Comparison of ENCODE assay signal across 33 cellular contexts in the genomic region with DNA sequence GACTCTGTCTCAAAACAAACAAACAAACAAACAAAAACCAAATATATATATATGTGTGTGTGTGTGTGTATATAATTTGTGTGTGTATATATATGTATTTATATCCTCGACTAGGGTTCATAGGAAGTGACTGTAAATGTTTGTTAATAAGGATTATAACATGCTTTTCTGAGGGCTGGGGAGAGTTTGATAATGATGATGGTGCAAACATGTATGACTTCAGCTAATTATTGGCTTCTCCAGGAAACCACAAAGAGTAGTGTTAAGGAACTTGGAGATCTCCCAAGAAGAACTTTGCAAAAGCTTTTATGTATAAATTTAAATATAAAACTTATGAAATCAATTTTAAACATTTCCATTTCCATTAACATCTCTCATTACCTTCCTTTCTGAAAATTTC. TPM values are rescaled to one million over a fixed set of nuclear protein-coding genes. Genes with fewer than 3 reads are reported as not detected.
"Had no signal": no experiment of that assay in that cellular context is flagged by ENCODE, and none has a peak within 500 bp of the region (broad histone marks: within the 10 kb centered on the region; RNA-seq: fewer than 3 reads in every experiment).

No MANE protein-coding gene starts in this region.

- ATAC-seq: activated CD4-positive, alpha-beta T cell treated with anti-CD3 and anti-CD28 coated beads for 36 hours; activated CD8-positive, alpha-beta memory T cell treated with anti-CD3 and anti-CD28 coated beads, Interleukin-2, amount 10 ng/mL, durations not matched to agents 7 days and 5 days; activated CD8-positive, alpha-beta T cell treated with anti-CD3 and anti-CD28 coated beads, Interleukin-2, amount 10 ng/mL, durations not matched to agents 7 days and 5 days; activated naive CD4-positive, alpha-beta T cell treated with anti-CD3 and anti-CD28 coated beads, Interleukin-2, amount 50 U/mL, for 72 hours; activated T-cell treated with anti-CD3 and anti-CD28 coated beads, Interleukin-2, amount 50 U/mL, for 72 hours; gastroesophageal sphincter; heart right ventricle had no signal

- H3K27ac Mint-ChIP-seq: activated CD4-positive, alpha-beta memory T cell treated with anti-CD3 and anti-CD28 coated beads for 36 hours; activated CD4-positive, alpha-beta T cell treated with anti-CD3 and anti-CD28 coated beads for 36 hours; activated CD4-positive, alpha-beta T cell treated with anti-CD3 and anti-CD28 coated beads, Interleukin-2, amount 10 ng/mL, durations not matched to agents 24 days and 14 days; activated CD8-positive, alpha-beta memory T cell treated with anti-CD3 and anti-CD28 coated beads, Interleukin-2, amount 10 ng/mL, durations not matched to agents 7 days and 5 days; activated CD8-positive, alpha-beta T cell treated with anti-CD3 and anti-CD28 coated beads, Interleukin-2, amount 10 ng/mL, durations not matched to agents 7 days and 5 days; activated naive CD4-positive, alpha-beta T cell treated with anti-CD3 and anti-CD28 coated beads, Interleukin-2, amount 10 ng/mL, durations not matched to agents 7 days and 5 days; activated naive CD4-positive, alpha-beta T cell treated with anti-CD3 and anti-CD28 coated beads, Interleukin-2, amount 50 U/mL, for 72 hours; activated naive CD8-positive, alpha-beta T cell treated with anti-CD3 and anti-CD28 coated beads, Interleukin-2, amount 10 ng/mL, durations not matched to agents 7 days and 5 days; activated T-cell treated with anti-CD3 and anti-CD28 coated beads, Interleukin-2, amount 50 U/mL, for 72 hours; brain; dendritic cell treated with granulocyte-macrophage colony-stimulating factor and Interleukin-4, amounts not matched to agents 40 ng/mL and 50 ng/mL, for 4 days; endodermal cell had no signal

- H3K9me3 ChIP-seq: ascending aorta, breast epithelium, esophagus squamous epithelium, gastroesophageal sphincter, heart right ventricle had no signal

- H3K36me3 Mint-ChIP-seq: brain had no signal

- DNase-seq: activated CD4-positive, alpha-beta memory T cell treated with anti-CD3 and anti-CD28 coated beads for 36 hours; activated CD4-positive, alpha-beta T cell treated with anti-CD3 and anti-CD28 coated beads for 36 hours; activated CD4-positive, alpha-beta T cell treated with anti-CD3 and anti-CD28 coated beads, Interleukin-2, amount 10 ng/mL, durations not matched to agents 24 days and 14 days; activated CD4-positive, CD25-positive, alpha-beta regulatory T cell; activated CD4-positive, CD25-positive, alpha-beta regulatory T cell treated with anti-CD3 and anti-CD28 coated beads, Interleukin-2, amount 50 U/mL, for 72 hours; activated CD8-positive, alpha-beta memory T cell treated with anti-CD3 and anti-CD28 coated beads, Interleukin-2, amount 10 ng/mL, durations not matched to agents 7 days and 5 days; activated CD8-positive, alpha-beta memory T cell treated with anti-CD3 and anti-CD28 coated beads, Interleukin-2, amount 50 U/mL, for 4 hours; activated CD8-positive, alpha-beta T cell treated with anti-CD3 and anti-CD28 coated beads, Interleukin-2, amount 10 ng/mL, durations not matched to agents 7 days and 5 days; activated gamma-delta T cell; activated naive CD4-positive, alpha-beta T cell; activated naive CD4-positive, alpha-beta T cell treated with anti-CD3 and anti-CD28 coated beads, Interleukin-2, amount 10 ng/mL, durations not matched to agents 7 days and 5 days; activated naive CD8-positive, alpha-beta T cell treated with anti-CD3 and anti-CD28 coated beads, Interleukin-2, amount 10 ng/mL, durations not matched to agents 7 days and 5 days; activated T-cell treated with anti-CD3 and anti-CD28 coated beads, Interleukin-2, amount 50 U/mL, for 1 hour; activated T-cell treated with anti-CD3 and anti-CD28 coated beads, Interleukin-2, amount 50 U/mL, for 72 hours; dorsolateral prefrontal cortex; effector memory CD4-positive, alpha-beta T cell; endodermal cell; esophagus squamous epithelium; foreskin melanocyte; heart right ventricle; T-helper 2 cell had no signal

- H3K4me1 Mint-ChIP-seq: endodermal cell had no signal

- H3K27ac ChIP-seq: ascending aorta, breast epithelium, coronary artery, dorsolateral prefrontal cortex, gastroesophageal sphincter, heart right ventricle, hepatocyte had no signal

- H3K36me3 ChIP-seq: ascending aorta, breast epithelium, esophagus squamous epithelium, gastroesophageal sphincter, heart right ventricle had no signal

- H3K9me3 Mint-ChIP-seq: activated CD4-positive, alpha-beta memory T cell treated with anti-CD3 and anti-CD28 coated beads for 36 hours; activated CD4-positive, alpha-beta T cell treated with anti-CD3 and anti-CD28 coated beads, Interleukin-2, amount 10 ng/mL, durations not matched to agents 24 days and 14 days; activated naive CD4-positive, alpha-beta T cell treated with anti-CD3 and anti-CD28 coated beads, Interleukin-2, amount 10 ng/mL, durations not matched to agents 7 days and 5 days; activated naive CD4-positive, alpha-beta T cell treated with anti-CD3 and anti-CD28 coated beads, Interleukin-2, amount 50 U/mL, for 72 hours; activated naive CD8-positive, alpha-beta T cell treated with anti-CD3 and anti-CD28 coated beads, Interleukin-2, amount 10 ng/mL, durations not matched to agents 7 days and 5 days; activated T-cell treated with anti-CD3 and anti-CD28 coated beads, Interleukin-2, amount 50 U/mL, for 72 hours; central memory CD8-positive, alpha-beta T cell; dendritic cell treated with granulocyte-macrophage colony-stimulating factor and Interleukin-4, amounts not matched to agents 40 ng/mL and 50 ng/mL, for 4 days had no signal

- H3K27me3 Mint-ChIP-seq: activated CD4-positive, alpha-beta memory T cell treated with anti-CD3 and anti-CD28 coated beads for 36 hours; activated CD4-positive, alpha-beta T cell treated with anti-CD3 and anti-CD28 coated beads for 36 hours; activated CD8-positive, alpha-beta memory T cell treated with anti-CD3 and anti-CD28 coated beads, Interleukin-2, amount 10 ng/mL, durations not matched to agents 7 days and 5 days; activated naive CD4-positive, alpha-beta T cell treated with anti-CD3 and anti-CD28 coated beads, Interleukin-2, amount 10 ng/mL, durations not matched to agents 7 days and 5 days; activated naive CD8-positive, alpha-beta T cell treated with anti-CD3 and anti-CD28 coated beads, Interleukin-2, amount 10 ng/mL, durations not matched to agents 7 days and 5 days; central memory CD8-positive, alpha-beta T cell had no signal

- H3K4me3 ChIP-seq: ascending aorta, breast epithelium, coronary artery, dorsolateral prefrontal cortex, esophagus squamous epithelium, gastroesophageal sphincter, heart right ventricle, hepatocyte had no signal

- H3K4me3 Mint-ChIP-seq: activated CD4-positive, alpha-beta memory T cell treated with anti-CD3 and anti-CD28 coated beads for 36 hours; activated CD4-positive, alpha-beta T cell treated with anti-CD3 and anti-CD28 coated beads for 36 hours; activated CD4-positive, alpha-beta T cell treated with anti-CD3 and anti-CD28 coated beads, Interleukin-2, amount 10 ng/mL, durations not matched to agents 24 days and 14 days; activated CD8-positive, alpha-beta memory T cell treated with anti-CD3 and anti-CD28 coated beads, Interleukin-2, amount 10 ng/mL, durations not matched to agents 7 days and 5 days; activated CD8-positive, alpha-beta T cell treated with anti-CD3 and anti-CD28 coated beads, Interleukin-2, amount 10 ng/mL, durations not matched to agents 7 days and 5 days; activated naive CD4-positive, alpha-beta T cell treated with anti-CD3 and anti-CD28 coated beads, Interleukin-2, amount 10 ng/mL, durations not matched to agents 7 days and 5 days; activated naive CD8-positive, alpha-beta T cell treated with anti-CD3 and anti-CD28 coated beads, Interleukin-2, amount 10 ng/mL, durations not matched to agents 7 days and 5 days; activated T-cell treated with anti-CD3 and anti-CD28 coated beads, Interleukin-2, amount 50 U/mL, for 72 hours; central memory CD8-positive, alpha-beta T cell; dendritic cell treated with granulocyte-macrophage colony-stimulating factor and Interleukin-4, amounts not matched to agents 40 ng/mL and 50 ng/mL, for 4 days; endodermal cell had no signal

RNA-seq across cellular contexts. Expression of gene ATP13A4, which starts 34.4 kb away (rescaled TPM):
- total RNA-seq: ascending aorta, cardiac septum, fibroblast of villous mesenchyme, glomerular endothelial cell had no signal
